In genomic region chr3:4684976-4685375, GRCh38 we compare ENCODE assay signal across 23 cellular contexts.
"Had no signal": no experiment of that assay in that cellular context is flagged by ENCODE, and none has a peak within 500 bp of the region (broad histone marks: within the 10 kb centered on the region; RNA-seq: fewer than 3 reads in every experiment).

No MANE protein-coding gene starts in this region.

- DNase-seq: colonic mucosa; cortex of kidney; dermis blood vessel endothelial cell; dorsolateral prefrontal cortex; effector CD4-positive, alpha-beta T cell; effector CD8-positive, alpha-beta T cell; effector memory CD4-positive, alpha-beta T cell; effector memory CD8-positive, alpha-beta T cell; endodermal cell; erythroblast; esophagus squamous epithelium; foreskin fibroblast; foreskin keratinocyte; foreskin melanocyte; gastrocnemius medialis; glutamatergic neuron; head of caudate nucleus; heart left ventricle; heart right ventricle had no signal

- H3K9me3 ChIP-seq: colonic mucosa, esophagus muscularis mucosa, gastrocnemius medialis had no signal

- H3K4me3 ChIP-seq: colonic mucosa, coronary artery, dorsolateral prefrontal cortex, esophagus muscularis mucosa, esophagus squamous epithelium, gastrocnemius medialis, gastroesophageal sphincter, heart left ventricle, heart right ventricle had no signal

- H3K27me3 ChIP-seq: colonic mucosa, dorsolateral prefrontal cortex, esophagus muscularis mucosa, esophagus squamous epithelium, foreskin keratinocyte, gastrocnemius medialis, gastroesophageal sphincter, heart left ventricle, heart right ventricle had no signal

- H3K4me1 ChIP-seq: colonic mucosa, esophagus squamous epithelium, foreskin keratinocyte, gastrocnemius medialis, heart right ventricle had no signal

- H3K36me3 ChIP-seq: colonic mucosa had no signal

- H3K27ac ChIP-seq: colonic mucosa, coronary artery, dorsolateral prefrontal cortex, epithelial cell of prostate, esophagus muscularis mucosa, esophagus squamous epithelium, foreskin keratinocyte, gastrocnemius medialis, gastroesophageal sphincter, heart left ventricle, heart right ventricle had no signal
